In the genomic region with DNA sequence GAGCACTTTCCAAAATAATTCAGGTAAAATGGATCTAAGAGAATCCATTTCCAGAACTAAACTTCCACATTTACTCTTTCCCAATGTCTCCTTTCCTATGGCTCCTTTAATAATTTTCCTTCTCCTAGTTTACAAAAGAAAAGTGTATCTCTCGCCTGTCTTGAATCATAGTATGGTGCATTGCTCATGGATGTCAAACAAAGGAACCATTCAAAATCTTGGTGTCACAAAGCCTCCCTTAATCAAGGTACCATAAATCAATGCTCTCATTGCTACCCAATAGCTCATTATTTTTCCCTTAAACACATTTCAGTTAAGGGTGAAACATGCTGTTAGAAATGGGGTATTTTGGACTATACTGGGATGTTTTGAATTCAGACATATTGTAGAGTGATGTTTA, we compare ENCODE assay signal across 24 cellular contexts.
"Had no signal": no experiment of that assay in that cellular context is flagged by ENCODE, and none has a peak within 500 bp of the region (broad histone marks: within the 10 kb centered on the region; RNA-seq: fewer than 3 reads in every experiment).

No MANE protein-coding gene starts in this region.

- H3K4me3 ChIP-seq: neural progenitor cell, ovary, psoas muscle, right lobe of liver, sigmoid colon, stomach, thoracic aorta, thyroid gland, tibial nerve, upper lobe of left lung, vagina had no signal

- DNase-seq: natural killer cell; occipital lobe; ovary; posterior cingulate gyrus; psoas muscle; right cardiac atrium; right lobe of liver; sigmoid colon; small intestine; stimulated activated CD4-positive, alpha-beta T cell treated with anti-CD3 and anti-CD28 coated beads, Interleukin-15, amount 100 ng/mL, for 24 hours; stimulated activated CD4-positive, alpha-beta T cell treated with anti-CD3 and anti-CD28 coated beads, Interleukin-2, amount 100 ng/mL, for 24 hours; stimulated activated CD4-positive, alpha-beta T cell treated with anti-CD3 and anti-CD28 coated beads, Interleukin-2, amount 100 ng/mL, for 48 hours; stimulated activated CD4-positive, alpha-beta T cell treated with anti-CD3 and anti-CD28 coated beads, Interleukin-4, amount 100 ng/mL, for 24 hours; stimulated activated naive B cell treated with anti-CD40 and anti-IgM and Interleukin-4, amounts not matched to agents 10 μg/mL and 1 μg/mL and 100 μg/mL, for 72 hours; stimulated activated naive CD4-positive, alpha-beta T cell treated with Interleukin-2 at 50 U/mL for 16 hours; stomach; thyroid gland; trophoblast cell; upper lobe of left lung had no signal

- H3K27me3 ChIP-seq: neural progenitor cell, ovary, right lobe of liver, sigmoid colon, stomach, thyroid gland, tibial nerve, upper lobe of left lung, vagina had no signal

- H3K4me1 ChIP-seq: neural progenitor cell, parathyroid adenoma, psoas muscle, right lobe of liver, sigmoid colon, stomach, thyroid gland, tibial nerve, upper lobe of left lung, vagina had no signal

- H3K9me3 ChIP-seq: ovary, psoas muscle, right lobe of liver, sigmoid colon, stomach, thoracic aorta, thyroid gland, tibial nerve, upper lobe of left lung, vagina had no signal

- H3K27ac ChIP-seq: neural progenitor cell, ovary, parathyroid adenoma, psoas muscle, right lobe of liver, sigmoid colon, stomach, thoracic aorta, thyroid gland, tibial nerve, upper lobe of left lung, vagina had no signal

- H3K36me3 ChIP-seq: neural progenitor cell, ovary, right lobe of liver, sigmoid colon, stomach, thoracic aorta, thyroid gland, tibial nerve, upper lobe of left lung, vagina had no signal

- H3K4me2 ChIP-seq: neural progenitor cell had no signal

- H3K9ac ChIP-seq: neural progenitor cell, parathyroid adenoma had no signal

- H3K79me2 ChIP-seq: parathyroid adenoma had no signal

- H2AFZ ChIP-seq: neural progenitor cell, parathyroid adenoma had no signal
